ENCODE assay signal across 16 cellular contexts in the genomic region with DNA sequence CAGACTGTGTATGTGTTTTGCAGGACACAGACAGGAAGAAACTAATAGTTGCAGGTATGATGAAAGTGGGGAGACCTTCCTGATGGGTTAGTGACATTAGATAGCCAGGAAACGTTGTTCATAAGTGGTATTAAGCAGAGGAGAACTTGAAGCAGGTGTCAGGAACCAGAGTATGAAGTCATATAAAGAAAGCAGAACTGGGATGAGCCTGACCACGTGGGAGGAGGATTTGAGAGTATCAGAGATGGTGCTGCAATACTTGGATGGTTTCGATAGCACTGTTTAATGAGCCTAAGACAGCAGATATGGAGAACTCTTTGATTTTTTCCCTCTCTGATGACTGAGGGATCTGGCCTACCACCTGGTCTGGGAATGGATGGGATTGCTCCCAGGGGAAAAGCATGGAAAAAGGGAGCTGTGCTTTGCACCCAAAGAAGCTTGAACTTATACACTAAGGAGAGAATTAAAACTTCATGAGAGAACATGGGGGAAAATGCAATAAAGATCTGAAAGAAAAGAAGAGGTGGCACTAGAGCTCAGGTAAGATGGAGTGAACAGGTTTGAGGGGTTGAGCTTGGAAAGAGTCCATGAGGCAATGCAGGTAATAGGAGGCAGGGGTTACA.
DNase-seq lines count a peak whose midpoint lies in the region; ATAC-seq and TF ChIP-seq lines count a peak whose summit lies in the region.
"Had no signal": no experiment of that assay in that cellular context is flagged by ENCODE, and none has a peak within 500 bp of the region (broad histone marks: within the 10 kb centered on the region; RNA-seq: fewer than 3 reads in every experiment).

No MANE protein-coding gene starts in this region.

- no peak for TF ChIP-seq CTCF in body of pancreas (IDR thresholded peaks at IDR 0.05)
- no peak for TF ChIP-seq CTCF in glutamatergic neuron (IDR thresholded peaks at IDR 0.05; ENCODE audit: partially characterized antibody, unreplicated experiment)
- no peak for TF ChIP-seq CTCF in Peyer's patch (IDR thresholded peaks at IDR 0.05)

- H3K4me1 Mint-ChIP-seq in glutamatergic neuron (ENCODE audit: low read depth, unreplicated experiment): no peaks in the 10 kb centered on the region

- peaks cover 7% of the 10 kb centered on the region for H3K36me3 Mint-ChIP-seq in glutamatergic neuron (ENCODE audit: unreplicated experiment)
- H3K36me3 Mint-ChIP-seq: activated naive CD8-positive, alpha-beta T cell; CD8-positive, alpha-beta T cell had no signal

- no peak overlapping the region for H3K4me3 ChIP-seq in body of pancreas
- no peak overlapping the region for H3K4me3 ChIP-seq in Peyer's patch
- H3K4me3 ChIP-seq: hepatocyte, thoracic aorta had no signal

- 37 to 42% methylated on average over 3 of the region's 3 CpGs for WGBS in body of pancreas, 2 donors

- no peaks in the 10 kb centered on the region for H3K36me3 ChIP-seq in body of pancreas (replicated peaks in 1 of 2; ENCODE audit: insufficient read depth in 1 of 2, low read depth in 2 of 2)
- no peaks in the 10 kb centered on the region for H3K36me3 ChIP-seq in Peyer's patch
- H3K36me3 ChIP-seq: thoracic aorta had no signal

- H3K4me3 Mint-ChIP-seq in glutamatergic neuron (ENCODE audit: unreplicated experiment): no peak overlapping the region
- H3K4me3 Mint-ChIP-seq: activated naive CD8-positive, alpha-beta T cell; CD8-positive, alpha-beta T cell had no signal

- peaks cover 3% of the 10 kb centered on the region for H3K9me3 Mint-ChIP-seq in glutamatergic neuron (ENCODE audit: unreplicated experiment)

- H3K9me3 ChIP-seq in body of pancreas (no peaks in the 10 kb centered on the region), Peyer's patch (no peaks in the 10 kb centered on the region)
- H3K9me3 ChIP-seq: thoracic aorta had no signal

- no peak for TF ChIP-seq POLR2A in body of pancreas (IDR thresholded peaks at IDR 0.05)
- TF ChIP-seq POLR2A in Peyer's patch (IDR thresholded peaks at IDR 0.05): no peak

- DNase-seq in SIG-M5 treated with dmso at 0.1 percent for 504 hours (lab: John Stamatoyannopoulos, UW; ENCODE audit: unreplicated experiment) (peak; percentile 37), SIG-M5 (lab: John Stamatoyannopoulos, UW) (no peak), body of pancreas (no peak), glutamatergic neuron (no peak), Peyer's patch (no peak), LoVo (ENCODE audit: low spot score) (no peak)
- DNase-seq: CD8-positive, alpha-beta T cell; GDM1; left ventricle myocardium superior had no signal

- no peaks in the 10 kb centered on the region for H3K27me3 Mint-ChIP-seq in glutamatergic neuron (ENCODE audit: unreplicated experiment)
- H3K27me3 Mint-ChIP-seq: activated naive CD8-positive, alpha-beta T cell had no signal

- H3K27ac Mint-ChIP-seq in glutamatergic neuron (ENCODE audit: unreplicated experiment): no peak overlapping the region
- H3K27ac Mint-ChIP-seq: activated naive CD8-positive, alpha-beta T cell; CD8-positive, alpha-beta T cell had no signal

- H3K27me3 ChIP-seq in body of pancreas (no peaks in the 10 kb centered on the region), Peyer's patch (no peaks in the 10 kb centered on the region)
- H3K27me3 ChIP-seq: hepatocyte had no signal

- peak; percentile 56 for ATAC-seq in HG02588 (IDR thresholded peaks at IDR 0.05; ENCODE audit: unreplicated experiment)
- peak; percentile 55 for ATAC-seq in HG03520 (IDR thresholded peaks at IDR 0.05; ENCODE audit: unreplicated experiment)
- ATAC-seq in body of pancreas: no peak
- ATAC-seq: CD8-positive, alpha-beta T cell; left ventricle myocardium superior had no signal

- intact Hi-C loops in body of pancreas (cut with DNase I): no loop called here

- H3K4me1 ChIP-seq in body of pancreas: no peaks in the 10 kb centered on the region
- no peaks in the 10 kb centered on the region for H3K4me1 ChIP-seq in Peyer's patch

- H3K27ac ChIP-seq in body of pancreas: no peak overlapping the region
- H3K27ac ChIP-seq in Peyer's patch: no peak overlapping the region
- H3K27ac ChIP-seq: 22Rv1, hepatocyte, RWPE1, thoracic aorta had no signal
